In genomic region chr10:107004362-107004761, GRCh38 we compare ENCODE assay signal across 1 cellular context.
A peak's percentile ranks its signal among the peaks of the same experiment; 100 is the strongest.
TF ChIP-seq lines count a peak whose summit lies in the region.

No MANE protein-coding gene starts in this region.

TF ChIP-seq in GM12878, 131 proteins besides CTCF, POLR2A, EP300 and RAD21 (continued from another document):
- TF ChIP-seq PKNOX1 (IDR thresholded peaks at IDR 0.05) (peak; percentile 53), MTA2 (IDR thresholded peaks at IDR 0.05; ENCODE audit: low read depth) (no peak), MEF2B (IDR thresholded peaks at IDR 0.05; ENCODE audit: partially characterized antibody, poor library complexity, severe bottlenecking) (no peak), MXI1 (IDR thresholded peaks at IDR 0.05; ENCODE audit: low read depth, low read length) (no peak), CHD2 (IDR thresholded peaks at IDR 0.05; ENCODE audit: borderline replicate concordance, low read depth, low read length) (no peak), ZSCAN29 (IDR thresholded peaks at IDR 0.05) (no peak), KAT2A (conservative IDR thresholded peaks at IDR 0.05; ENCODE audit: control insufficient read depth, low read depth, low read length) (no peak), RCOR1 (conservative IDR thresholded peaks at IDR 0.05; ENCODE audit: low read depth, low read length) (no peak), CHD4 (IDR thresholded peaks at IDR 0.05) (no peak), TCF3 (IDR thresholded peaks at IDR 0.05; ENCODE audit: borderline replicate concordance, insufficient read depth, low read depth, low read length) (no peak), CHD1 (IDR thresholded peaks at IDR 0.05; ENCODE audit: low read depth, low read length) (no peak), BACH1 (IDR thresholded peaks at IDR 0.05; ENCODE audit: borderline replicate concordance) (no peak), SMC3 (IDR thresholded peaks at IDR 0.05; ENCODE audit: borderline replicate concordance, low read length) (no peak), ATF3 (IDR thresholded peaks at IDR 0.05; ENCODE audit: borderline replicate concordance, extremely low read depth, low read depth, low read length) (no peak), RUNX3 (IDR thresholded peaks at IDR 0.05; ENCODE audit: low read length) (peak; percentile 44; the same call in 1 of the 2 replicates)
- TF ChIP-seq, protein P1, sequence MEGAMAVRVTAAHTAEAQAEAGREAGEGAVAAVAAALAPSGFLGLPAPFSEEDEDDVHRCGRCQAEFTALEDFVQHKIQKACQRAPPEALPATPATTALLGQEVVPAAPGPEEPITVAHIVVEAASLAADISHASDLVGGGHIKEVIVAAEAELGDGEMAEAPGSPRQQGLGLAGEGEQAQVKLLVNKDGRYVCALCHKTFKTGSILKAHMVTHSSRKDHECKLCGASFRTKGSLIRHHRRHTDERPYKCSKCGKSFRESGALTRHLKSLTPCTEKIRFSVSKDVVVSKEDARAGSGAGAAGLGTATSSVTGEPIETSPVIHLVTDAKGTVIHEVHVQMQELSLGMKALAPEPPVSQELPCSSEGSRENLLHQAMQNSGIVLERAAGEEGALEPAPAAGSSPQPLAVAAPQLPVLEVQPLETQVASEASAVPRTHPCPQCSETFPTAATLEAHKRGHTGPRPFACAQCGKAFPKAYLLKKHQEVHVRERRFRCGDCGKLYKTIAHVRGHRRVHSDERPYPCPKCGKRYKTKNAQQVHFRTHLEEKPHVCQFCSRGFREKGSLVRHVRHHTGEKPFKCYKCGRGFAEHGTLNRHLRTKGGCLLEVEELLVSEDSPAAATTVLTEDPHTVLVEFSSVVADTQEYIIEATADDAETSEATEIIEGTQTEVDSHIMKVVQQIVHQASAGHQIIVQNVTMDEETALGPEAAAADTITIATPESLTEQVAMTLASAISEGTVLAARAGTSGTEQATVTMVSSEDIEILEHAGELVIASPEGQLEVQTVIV (IDR thresholded peaks at IDR 0.05; ENCODE audit: borderline replicate concordance, partially characterized antibody): no peak
- TF ChIP-seq, protein P2, sequence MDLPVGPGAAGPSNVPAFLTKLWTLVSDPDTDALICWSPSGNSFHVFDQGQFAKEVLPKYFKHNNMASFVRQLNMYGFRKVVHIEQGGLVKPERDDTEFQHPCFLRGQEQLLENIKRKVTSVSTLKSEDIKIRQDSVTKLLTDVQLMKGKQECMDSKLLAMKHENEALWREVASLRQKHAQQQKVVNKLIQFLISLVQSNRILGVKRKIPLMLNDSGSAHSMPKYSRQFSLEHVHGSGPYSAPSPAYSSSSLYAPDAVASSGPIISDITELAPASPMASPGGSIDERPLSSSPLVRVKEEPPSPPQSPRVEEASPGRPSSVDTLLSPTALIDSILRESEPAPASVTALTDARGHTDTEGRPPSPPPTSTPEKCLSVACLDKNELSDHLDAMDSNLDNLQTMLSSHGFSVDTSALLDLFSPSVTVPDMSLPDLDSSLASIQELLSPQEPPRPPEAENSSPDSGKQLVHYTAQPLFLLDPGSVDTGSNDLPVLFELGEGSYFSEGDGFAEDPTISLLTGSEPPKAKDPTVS (IDR thresholded peaks at IDR 0.05; ENCODE audit: low read depth, low read length): no peak
